1 cellular context compared by ENCODE assay signal in the genomic region with DNA sequence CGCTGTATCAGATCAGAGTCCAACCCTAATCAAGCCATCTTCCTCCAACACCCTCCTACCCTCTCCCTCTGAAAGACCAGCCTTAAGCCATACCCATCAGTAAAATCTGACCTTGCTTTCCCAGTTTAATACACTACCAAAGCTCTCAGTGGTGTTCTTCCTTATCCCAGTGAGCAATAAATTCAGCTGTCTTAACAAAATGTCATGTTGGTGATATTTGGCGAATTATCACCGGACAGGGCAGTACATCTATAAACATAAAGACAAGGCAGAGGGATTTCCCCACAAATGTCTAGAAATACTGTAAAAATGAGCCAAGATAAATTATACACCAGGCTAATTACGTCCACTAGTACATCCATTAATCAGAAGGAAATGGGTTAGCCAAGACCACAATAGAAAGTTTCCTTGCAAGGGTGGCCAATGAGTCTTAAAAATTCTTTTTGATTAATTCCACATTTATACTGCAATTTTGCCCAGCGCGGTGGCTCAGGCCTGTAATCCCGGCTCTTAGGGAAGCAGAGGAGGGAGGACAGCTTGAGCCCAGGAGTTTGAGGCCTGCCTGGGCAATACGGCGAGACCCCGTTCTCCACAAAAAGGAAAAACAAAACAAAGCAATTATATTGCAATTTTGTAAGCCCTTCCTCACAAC.
TF ChIP-seq lines count a peak whose summit lies in the region.

No MANE protein-coding gene starts in this region.

TF ChIP-seq in IMR-90, 13 proteins besides CTCF, POLR2A, EP300 and RAD21:
- no peak for TF ChIP-seq CHD1 (IDR thresholded peaks at IDR 0.05; ENCODE audit: low read depth, low read length)
- TF ChIP-seq RFX5 (IDR thresholded peaks at IDR 0.05; ENCODE audit: low read depth, low read length): no peak
- TF ChIP-seq MAFK (IDR thresholded peaks at IDR 0.05; ENCODE audit: low read depth, low read length): no peak
- no peak for TF ChIP-seq ELK1 (IDR thresholded peaks at IDR 0.05; ENCODE audit: borderline replicate concordance, low read depth, low read length)
- no peak for TF ChIP-seq SMC3 (IDR thresholded peaks at IDR 0.05; ENCODE audit: low read depth, low read length)
- no peak for TF ChIP-seq MXI1 (IDR thresholded peaks at IDR 0.05; ENCODE audit: borderline replicate concordance, low read depth, low read length)
- TF ChIP-seq BHLHE40 (IDR thresholded peaks at IDR 0.05; ENCODE audit: low read depth, low read length): no peak
